In genomic region chr17:628507-628941, GRCh38 we compare ENCODE assay signal across 18 cellular contexts.
DNase-seq lines count a peak whose midpoint lies in the region; ATAC-seq and TF ChIP-seq lines count a peak whose summit lies in the region.
"Had no signal": no experiment of that assay in that cellular context is flagged by ENCODE, and none has a peak within 500 bp of the region (broad histone marks: within the 10 kb centered on the region; RNA-seq: fewer than 3 reads in every experiment).

No MANE protein-coding gene starts in this region.

- H3K4me3 Mint-ChIP-seq in natural killer cell treated with Interleukin-12 subunit alpha and Interleukin-12 subunit beta and Interleukin-15 and Interleukin-18, amount 100 ng/mL, for 72 hours: peak overlapping the region; percentile 11
- H3K4me3 Mint-ChIP-seq in natural killer cell: no peak overlapping the region
- H3K4me3 Mint-ChIP-seq: activated B cell treated with CpG ODN at 0.5 μM for 24 hours; activated naive CD4-positive, alpha-beta T cell treated with anti-CD3 and anti-CD28 coated beads, Interleukin-2, amount 50 U/mL, for 24 hours; CD8-positive, alpha-beta memory T cell; T-cell had no signal

- peak; percentile 24 to 25 for TF ChIP-seq RAD21 in liver (IDR thresholded peaks at IDR 0.05)

- TF ChIP-seq CTCF in natural killer cell (IDR thresholded peaks at IDR 0.05) (no peak), liver (IDR thresholded peaks at IDR 0.05; ENCODE audit: low read depth, low read length, missing input control) (no peak), left ventricle myocardium inferior (IDR thresholded peaks at IDR 0.05; ENCODE audit: borderline replicate concordance) (no peak), right atrium auricular region (IDR thresholded peaks at IDR 0.05) (no peak)

- peaks cover 10 to 13% of the 10 kb centered on the region in 2 donors for H3K4me1 Mint-ChIP-seq in natural killer cell treated with Interleukin-12 subunit alpha and Interleukin-12 subunit beta and Interleukin-15 and Interleukin-18, amount 100 ng/mL, for 72 hours (ENCODE audit: low read depth in 2 of 2)
- H3K4me1 Mint-ChIP-seq in natural killer cell: no peaks in the 10 kb centered on the region
- H3K4me1 Mint-ChIP-seq: activated B cell treated with CpG ODN at 0.5 μM for 24 hours; activated naive CD4-positive, alpha-beta T cell treated with anti-CD3 and anti-CD28 coated beads, Interleukin-2, amount 50 U/mL, for 24 hours; CD8-positive, alpha-beta memory T cell; T-cell had no signal

- H3K9ac ChIP-seq in liver (ENCODE audit: low read depth in 1 of 2, low read length in 2 of 2): peak overlapping the region in 1 of 2 donors; percentile 0

- H3K4me3 ChIP-seq in liver (ENCODE audit: low read depth in 1 of 3, low read length in 3 of 3) (peak overlapping the region in 1 of 3 donors; percentile 9), left ventricle myocardium inferior (no peak overlapping the region), right atrium auricular region (no peak overlapping the region)

- peak overlapping the region; percentile 9 to 71 for H3K27ac Mint-ChIP-seq in natural killer cell treated with Interleukin-12 subunit alpha and Interleukin-12 subunit beta and Interleukin-15 and Interleukin-18, amount 100 ng/mL, for 72 hours
- no peak overlapping the region for H3K27ac Mint-ChIP-seq in natural killer cell
- H3K27ac Mint-ChIP-seq: activated B cell treated with CpG ODN at 0.5 μM for 24 hours; activated naive CD4-positive, alpha-beta T cell treated with anti-CD3 and anti-CD28 coated beads, Interleukin-2, amount 50 U/mL, for 24 hours; T-cell had no signal

- intact Hi-C loops in natural killer cell (cut with micrococcal nuclease): no loop called here
- intact Hi-C loops in left ventricle myocardium inferior (cut with micrococcal nuclease): no loop called here

- no peaks in the 10 kb centered on the region for H3K27me3 ChIP-seq in liver (ENCODE audit: control insufficient read depth in 4 of 4, insufficient read depth in 4 of 4, low read length in 3 of 4)
- H3K27me3 ChIP-seq in left ventricle myocardium inferior (ENCODE audit: low read depth): no peaks in the 10 kb centered on the region
- H3K27me3 ChIP-seq in right atrium auricular region: no peaks in the 10 kb centered on the region

- H3K4me1 ChIP-seq in liver (ENCODE audit: control insufficient read depth in 4 of 4, insufficient read depth in 4 of 4, low read length in 3 of 4) (peaks cover 0 to 15% (median 7%) of the 10 kb centered on the region in 4 donors), left ventricle myocardium inferior (peaks cover 30% of the 10 kb centered on the region), right atrium auricular region (peaks cover 0 to 8% of the 10 kb centered on the region in 2 donors)

- H3K9me3 ChIP-seq in liver (ENCODE audit: control insufficient read depth in 4 of 4, low read length in 3 of 4) (no peaks in the 10 kb centered on the region), left ventricle myocardium inferior (replicated peaks) (no peaks in the 10 kb centered on the region), right atrium auricular region (no peaks in the 10 kb centered on the region)

- H3K36me3 Mint-ChIP-seq in natural killer cell treated with Interleukin-12 subunit alpha and Interleukin-12 subunit beta and Interleukin-15 and Interleukin-18, amount 100 ng/mL, for 72 hours: peaks cover 7% of the 10 kb centered on the region
- no peaks in the 10 kb centered on the region for H3K36me3 Mint-ChIP-seq in natural killer cell

- DNase-seq in natural killer cell treated with Interleukin-12 subunit alpha and Interleukin-12 subunit beta and Interleukin-15 and Interleukin-18, amount 100 ng/mL, for 72 hours (ENCODE audit: low spot score): no peak
- DNase-seq in natural killer cell: no peak
- peak; percentile 79 for DNase-seq in amniotic epithelial cell (ENCODE audit: low read depth)
- no peak for DNase-seq in left ventricle myocardium inferior
- DNase-seq in right atrium auricular region (ENCODE audit: low spot score): no peak
- no peak for DNase-seq in GM03348 (ENCODE audit: low spot score)
- DNase-seq: activated B cell treated with CpG ODN at 0.5 μM for 24 hours; activated CD8-positive, alpha-beta memory T cell treated with anti-CD3 and anti-CD28 coated beads, Interleukin-2, amount 50 U/mL, for 4 hours; caudate nucleus; CD8-positive, alpha-beta memory T cell; effector memory CD4-positive, alpha-beta T cell; NCI-H1048; Right ventricle myocardium superior; stimulated activated naive CD8-positive, alpha-beta T cell treated with anti-CD3 and anti-CD28 coated beads, Interleukin-15, Interleukin-2, amounts not matched to agents 100 U/mL and 50 U/mL, for 24 hours; T-cell had no signal

- H3K9me3 Mint-ChIP-seq in natural killer cell treated with Interleukin-12 subunit alpha and Interleukin-12 subunit beta and Interleukin-15 and Interleukin-18, amount 100 ng/mL, for 72 hours: no peaks in the 10 kb centered on the region
- no peaks in the 10 kb centered on the region for H3K9me3 Mint-ChIP-seq in natural killer cell
- H3K9me3 Mint-ChIP-seq: activated B cell treated with CpG ODN at 0.5 μM for 24 hours; activated naive CD4-positive, alpha-beta T cell treated with anti-CD3 and anti-CD28 coated beads, Interleukin-2, amount 50 U/mL, for 24 hours; CD8-positive, alpha-beta memory T cell; T-cell had no signal

- no peaks in the 10 kb centered on the region for H3K27me3 Mint-ChIP-seq in natural killer cell treated with Interleukin-12 subunit alpha and Interleukin-12 subunit beta and Interleukin-15 and Interleukin-18, amount 100 ng/mL, for 72 hours
- no peaks in the 10 kb centered on the region for H3K27me3 Mint-ChIP-seq in natural killer cell (ENCODE audit: low read depth in 2 of 2)
- H3K27me3 Mint-ChIP-seq: activated B cell treated with CpG ODN at 0.5 μM for 24 hours; activated naive CD4-positive, alpha-beta T cell treated with anti-CD3 and anti-CD28 coated beads, Interleukin-2, amount 50 U/mL, for 24 hours; CD8-positive, alpha-beta memory T cell; T-cell had no signal

- H3K36me3 ChIP-seq in liver (ENCODE audit: control insufficient read depth in 4 of 4, insufficient read depth in 3 of 4, low read depth in 1 of 4, low read length in 3 of 4): peaks cover 7 to 25% (median 13%) of the 10 kb centered on the region in 4 donors
- H3K36me3 ChIP-seq in left ventricle myocardium inferior: peaks cover 52% of the 10 kb centered on the region
- H3K36me3 ChIP-seq in right atrium auricular region: peaks cover 31% of the 10 kb centered on the region

- WGBS in liver: 37% methylated on average over 7 of the region's 7 CpGs

- H3K27ac ChIP-seq in liver (ENCODE audit: low read depth in 1 of 2, low read length in 2 of 2) (peak overlapping the region; percentile 79 to 84), left ventricle myocardium inferior (replicated peaks) (no peak overlapping the region), right atrium auricular region (no peak overlapping the region)

- ATAC-seq in natural killer cell treated with Interleukin-12 subunit alpha and Interleukin-12 subunit beta and Interleukin-15 and Interleukin-18, amount 100 ng/mL, for 72 hours: peak; percentile 36 to 65
- no peak for ATAC-seq in natural killer cell
- no peak for ATAC-seq in GM18867 (IDR thresholded peaks at IDR 0.05; ENCODE audit: unreplicated experiment)
- ATAC-seq: stimulated activated naive CD8-positive, alpha-beta T cell treated with anti-CD3 and anti-CD28 coated beads, Interleukin-15, Interleukin-2, amounts not matched to agents 100 U/mL and 50 U/mL, for 24 hours; T-cell had no signal

TF ChIP-seq in liver, 16 proteins besides CTCF, POLR2A, EP300 and RAD21 (continues in another document):
- TF ChIP-seq, protein P1, sequence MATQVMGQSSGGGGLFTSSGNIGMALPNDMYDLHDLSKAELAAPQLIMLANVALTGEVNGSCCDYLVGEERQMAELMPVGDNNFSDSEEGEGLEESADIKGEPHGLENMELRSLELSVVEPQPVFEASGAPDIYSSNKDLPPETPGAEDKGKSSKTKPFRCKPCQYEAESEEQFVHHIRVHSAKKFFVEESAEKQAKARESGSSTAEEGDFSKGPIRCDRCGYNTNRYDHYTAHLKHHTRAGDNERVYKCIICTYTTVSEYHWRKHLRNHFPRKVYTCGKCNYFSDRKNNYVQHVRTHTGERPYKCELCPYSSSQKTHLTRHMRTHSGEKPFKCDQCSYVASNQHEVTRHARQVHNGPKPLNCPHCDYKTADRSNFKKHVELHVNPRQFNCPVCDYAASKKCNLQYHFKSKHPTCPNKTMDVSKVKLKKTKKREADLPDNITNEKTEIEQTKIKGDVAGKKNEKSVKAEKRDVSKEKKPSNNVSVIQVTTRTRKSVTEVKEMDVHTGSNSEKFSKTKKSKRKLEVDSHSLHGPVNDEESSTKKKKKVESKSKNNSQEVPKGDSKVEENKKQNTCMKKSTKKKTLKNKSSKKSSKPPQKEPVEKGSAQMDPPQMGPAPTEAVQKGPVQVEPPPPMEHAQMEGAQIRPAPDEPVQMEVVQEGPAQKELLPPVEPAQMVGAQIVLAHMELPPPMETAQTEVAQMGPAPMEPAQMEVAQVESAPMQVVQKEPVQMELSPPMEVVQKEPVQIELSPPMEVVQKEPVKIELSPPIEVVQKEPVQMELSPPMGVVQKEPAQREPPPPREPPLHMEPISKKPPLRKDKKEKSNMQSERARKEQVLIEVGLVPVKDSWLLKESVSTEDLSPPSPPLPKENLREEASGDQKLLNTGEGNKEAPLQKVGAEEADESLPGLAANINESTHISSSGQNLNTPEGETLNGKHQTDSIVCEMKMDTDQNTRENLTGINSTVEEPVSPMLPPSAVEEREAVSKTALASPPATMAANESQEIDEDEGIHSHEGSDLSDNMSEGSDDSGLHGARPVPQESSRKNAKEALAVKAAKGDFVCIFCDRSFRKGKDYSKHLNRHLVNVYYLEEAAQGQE (IDR thresholded peaks at IDR 0.05): peak; percentile 66
- TF ChIP-seq RXRA (IDR thresholded peaks at IDR 0.05) (peak; percentile 51 to 87), FOXA1 (IDR thresholded peaks at IDR 0.05) (peak; percentile 15), HNF4A (conservative IDR thresholded peaks at IDR 0.05) (peak; percentile 71 to 86), SP1 (IDR thresholded peaks at IDR 0.05) (peak; percentile 83), TAF1 (conservative IDR thresholded peaks at IDR 0.05) (no peak), EGR1 (IDR thresholded peaks at IDR 0.05; ENCODE audit: low read depth in 2 of 2) (no peak), NR2F2 (IDR thresholded peaks at IDR 0.05) (peak; percentile 45), MAX (IDR thresholded peaks at IDR 0.05) (peak; percentile 44), YY1 (IDR thresholded peaks at IDR 0.05) (peak; percentile 39), HNF4G (IDR thresholded peaks at IDR 0.05) (no peak)

Comparison
In these comparisons a context has a peak if more than half of its experiments do, and no peak if none do; other contexts are left out.
1. ATAC-seq: peak in natural killer cell treated with Interleukin-12 subunit alpha and Interleukin-12 subunit beta and Interleukin-15 and Interleukin-18, amount 100 ng/mL, for 72 hours (2 of 2); none in natural killer cell (0 of 3) and GM18867 (single experiment).
2. H3K27ac Mint-ChIP-seq: peak in natural killer cell treated with Interleukin-12 subunit alpha and Interleukin-12 subunit beta and Interleukin-15 and Interleukin-18, amount 100 ng/mL, for 72 hours (2 of 2); none in natural killer cell (0 of 2).
3. H3K27ac ChIP-seq: peak in liver (2 of 2); none in left ventricle myocardium inferior (single experiment) and right atrium auricular region (0 of 2).